In the genomic region with DNA sequence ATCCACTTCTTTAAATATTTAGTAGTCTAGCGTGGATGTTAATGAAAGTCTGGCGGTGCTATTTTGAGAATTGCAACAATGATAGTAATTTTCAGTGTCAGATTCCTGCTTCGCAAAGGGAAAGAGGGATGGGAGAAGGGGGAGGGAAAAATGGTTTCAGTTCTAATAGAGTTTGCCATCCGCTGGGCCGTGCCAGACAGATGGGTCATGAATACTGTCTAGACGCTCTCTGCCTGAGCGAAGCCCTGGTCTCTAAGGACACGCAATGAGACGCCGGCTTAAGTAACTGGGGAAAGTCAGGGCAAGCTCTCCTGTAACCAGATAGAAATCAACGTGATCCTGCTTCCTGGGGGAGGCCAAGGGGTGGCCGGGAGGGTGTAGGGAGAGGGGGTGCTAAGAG, we compare ENCODE assay signal across 8 cellular contexts.
DNase-seq lines count a peak whose midpoint lies in the region; ATAC-seq and TF ChIP-seq lines count a peak whose summit lies in the region.

No MANE protein-coding gene starts in this region.

- TF ChIP-seq POLR2A in body of pancreas (IDR thresholded peaks at IDR 0.05): no peak

- H3K9me3 ChIP-seq in body of pancreas: no peaks in the 10 kb centered on the region

- H3K4me3 ChIP-seq in body of pancreas: no peak overlapping the region

- intact Hi-C loops in body of pancreas (cut with DNase I): no loop called here

- no peak overlapping the region for H3K27ac ChIP-seq in body of pancreas

- 67 to 76% methylated on average over 12 of the region's 12 CpGs for WGBS in body of pancreas, 2 donors

- no peak for TF ChIP-seq CTCF in body of pancreas (IDR thresholded peaks at IDR 0.05)

- no peaks in the 10 kb centered on the region for H3K36me3 ChIP-seq in body of pancreas (replicated peaks in 1 of 2; ENCODE audit: insufficient read depth in 1 of 2, low read depth in 2 of 2)

- peak; percentile 55 for ATAC-seq in body of pancreas
- ATAC-seq in HG03460 (IDR thresholded peaks at IDR 0.05; ENCODE audit: unreplicated experiment): no peak
- no peak for ATAC-seq in GM19324 (IDR thresholded peaks at IDR 0.05; ENCODE audit: low FRiP score, unreplicated experiment)

- peaks cover 6% of the 10 kb centered on the region for H3K4me1 ChIP-seq in body of pancreas

- no peaks in the 10 kb centered on the region for H3K27me3 ChIP-seq in body of pancreas

- DNase-seq in AG08396 (ENCODE audit: low spot score) (peak; percentile 42), M059J (ENCODE audit: low read depth) (peak; percentile 87), body of pancreas (peak in 1 of 4 donors; percentile 25), mesenteric fat pad (ENCODE audit: low spot score) (peak; percentile 79), NOMO-1 treated with DMSO at 0.1 percent for 48 hours (lab: John Stamatoyannopoulos, UW; ENCODE audit: unreplicated experiment) (no peak), SIG-M5 (lab: John Stamatoyannopoulos, UW) (no peak)

Comparison
In these comparisons a context has a peak if more than half of its experiments do, and no peak if none do; other contexts are left out.
1. DNase-seq: peak in AG08396 (single experiment), M059J (single experiment) and mesenteric fat pad (single experiment); none in NOMO-1 treated with DMSO at 0.1 percent for 48 hours (single experiment) and SIG-M5 (single experiment).